Comparison of ENCODE assay signal across 1 cellular context in genomic region chr9:132670359-132670815, GRCh38.
A peak's percentile ranks its signal among the peaks of the same experiment; 100 is the strongest.
TF ChIP-seq lines count a peak whose summit lies in the region.

Gene GTF3C4, plus strand, starts transcription at chr9:132670464. Its CDS starts 135 bp downstream, at chr9:132670599.

TF ChIP-seq in HepG2, 621 proteins besides CTCF, POLR2A, EP300 and RAD21 (continued from another document and continues in another):
- TF ChIP-seq KLF6 (CRISPR knock-in tag; IDR thresholded peaks at IDR 0.05): no peak
- TF ChIP-seq PLSCR1 (CRISPR knock-in tag; IDR thresholded peaks at IDR 0.05; ENCODE audit: borderline replicate concordance): no peak
- TF ChIP-seq SSRP1 (CRISPR knock-in tag; IDR thresholded peaks at IDR 0.05): no peak
- TF ChIP-seq ZNF577 (CRISPR knock-in tag; IDR thresholded peaks at IDR 0.05; ENCODE audit: borderline replicate concordance, low read depth): no peak
- no peak for TF ChIP-seq ARID3A (IDR thresholded peaks at IDR 0.05; ENCODE audit: low read depth, low read length)
- TF ChIP-seq ONECUT2 (CRISPR knock-in tag; IDR thresholded peaks at IDR 0.05): no peak
- TF ChIP-seq KLF15 (CRISPR knock-in tag; IDR thresholded peaks at IDR 0.05; ENCODE audit: borderline replicate concordance): no peak
- TF ChIP-seq FOXP4 (CRISPR knock-in tag; IDR thresholded peaks at IDR 0.05): no peak
- TF ChIP-seq BHLHE40 (IDR thresholded peaks at IDR 0.05; ENCODE audit: low read length): no peak
- TF ChIP-seq TRAFD1 (CRISPR knock-in tag; IDR thresholded peaks at IDR 0.05; ENCODE audit: borderline replicate concordance): no peak
- TF ChIP-seq ZNF329 (CRISPR knock-in tag; IDR thresholded peaks at IDR 0.05; ENCODE audit: low read depth): 0 out of 2 replicates have a peak, but pooled peaks have one; percentile 4
- TF ChIP-seq PRPF4 (IDR thresholded peaks at IDR 0.05; ENCODE audit: low read depth, low read length, poor library complexity, severe bottlenecking): no peak
- TF ChIP-seq DMAP1 (CRISPR knock-in tag; IDR thresholded peaks at IDR 0.05): no peak
- TF ChIP-seq KLF9 (CRISPR knock-in tag; IDR thresholded peaks at IDR 0.05; ENCODE audit: low read depth): no peak
- TF ChIP-seq ZXDC (CRISPR knock-in tag; IDR thresholded peaks at IDR 0.05): no peak
- TF ChIP-seq TBX3 (IDR thresholded peaks at IDR 0.05; ENCODE audit: borderline replicate concordance): no peak
- no peak for TF ChIP-seq ZNF496 (CRISPR knock-in tag; IDR thresholded peaks at IDR 0.05; ENCODE audit: insufficient replicate concordance)
- no peak for TF ChIP-seq ZNF275 (CRISPR knock-in tag; IDR thresholded peaks at IDR 0.05; ENCODE audit: borderline replicate concordance)
- TF ChIP-seq ZNF17 (CRISPR knock-in tag; IDR thresholded peaks at IDR 0.05): no peak
- TF ChIP-seq ZNF598 (CRISPR knock-in tag; IDR thresholded peaks at IDR 0.05; ENCODE audit: borderline replicate concordance): no peak
- TF ChIP-seq DDIT3 (CRISPR knock-in tag; IDR thresholded peaks at IDR 0.05): no peak
- no peak for TF ChIP-seq ISL2 (CRISPR knock-in tag; IDR thresholded peaks at IDR 0.05)
- no peak for TF ChIP-seq ESRRA (CRISPR knock-in tag; IDR thresholded peaks at IDR 0.05; ENCODE audit: low read depth)
- no peak for TF ChIP-seq NR2F2 (IDR thresholded peaks at IDR 0.05; ENCODE audit: borderline replicate concordance, low read depth)
- TF ChIP-seq JUNB (CRISPR knock-in tag; IDR thresholded peaks at IDR 0.05; ENCODE audit: borderline replicate concordance): no peak
- no peak for TF ChIP-seq MXD3 (CRISPR knock-in tag; IDR thresholded peaks at IDR 0.05)
- peak; percentile 44 for TF ChIP-seq POLR2G (IDR thresholded peaks at IDR 0.05; ENCODE audit: low read depth, low read length)
- no peak for TF ChIP-seq ZSCAN31 (CRISPR knock-in tag; IDR thresholded peaks at IDR 0.05; ENCODE audit: low read depth)
- TF ChIP-seq MATR3 (CRISPR knock-in tag; IDR thresholded peaks at IDR 0.05): no peak
- no peak for TF ChIP-seq SYNCRIP (IDR thresholded peaks at IDR 0.05; ENCODE audit: insufficient read depth, low read depth, low read length)
- TF ChIP-seq SKI (IDR thresholded peaks at IDR 0.05; ENCODE audit: partially characterized antibody): no peak
- TF ChIP-seq ZNF7 (CRISPR knock-in tag; IDR thresholded peaks at IDR 0.05): no peak
- TF ChIP-seq CEBPB (IDR thresholded peaks at IDR 0.05; ENCODE audit: borderline replicate concordance, low read depth, low read length): no peak
- TF ChIP-seq CENPT (CRISPR knock-in tag; IDR thresholded peaks at IDR 0.05; ENCODE audit: low read depth): no peak
- no peak for TF ChIP-seq SP2 (CRISPR knock-in tag; IDR thresholded peaks at IDR 0.05)
- TF ChIP-seq FOXM1 (CRISPR knock-in tag; IDR thresholded peaks at IDR 0.05): no peak
- no peak for TF ChIP-seq YEATS4 (CRISPR knock-in tag; IDR thresholded peaks at IDR 0.05; ENCODE audit: borderline replicate concordance)
- TF ChIP-seq ZNF282 (IDR thresholded peaks at IDR 0.05; ENCODE audit: partially characterized antibody): no peak
- TF ChIP-seq DBP (CRISPR knock-in tag; IDR thresholded peaks at IDR 0.05; ENCODE audit: not compliant biosample characterization): no peak
- no peak for TF ChIP-seq KDM6A (CRISPR knock-in tag; IDR thresholded peaks at IDR 0.05; ENCODE audit: low read depth)
- TF ChIP-seq ZBTB49 (CRISPR knock-in tag; IDR thresholded peaks at IDR 0.05; ENCODE audit: borderline replicate concordance): no peak
- TF ChIP-seq RFX1 (IDR thresholded peaks at IDR 0.05): peak; percentile 88
- no peak for TF ChIP-seq ZNF230 (CRISPR knock-in tag; IDR thresholded peaks at IDR 0.05)
- no peak for TF ChIP-seq ADNP (CRISPR knock-in tag; IDR thresholded peaks at IDR 0.05)
- no peak for TF ChIP-seq ATM (IDR thresholded peaks at IDR 0.05; ENCODE audit: borderline replicate concordance)
- TF ChIP-seq FOXO4 (CRISPR knock-in tag; conservative IDR thresholded peaks at IDR 0.05): no peak
- TF ChIP-seq REPIN1 (CRISPR knock-in tag; IDR thresholded peaks at IDR 0.05; ENCODE audit: borderline replicate concordance, low read depth): 0 out of 2 replicates have a peak, but pooled peaks have one; percentile 4
- no peak for TF ChIP-seq ZNF512 (CRISPR knock-in tag; IDR thresholded peaks at IDR 0.05)
- TF ChIP-seq ZNF34 (CRISPR knock-in tag; IDR thresholded peaks at IDR 0.05; ENCODE audit: borderline replicate concordance): no peak
- no peak for TF ChIP-seq ZFP62 (CRISPR knock-in tag; IDR thresholded peaks at IDR 0.05)
